ENCODE assay signal across 8 cellular contexts in genomic region chr2:200509608-200510433, GRCh38. TPM values are rescaled to one million over a fixed set of nuclear protein-coding genes. Genes with fewer than 3 reads are reported as not detected.
DNase-seq lines count a peak whose midpoint lies in the region; ATAC-seq and TF ChIP-seq lines count a peak whose summit lies in the region.

TSS of gene KCTD18 (minus strand) at chr2:200510068. CDS start at chr2:200507016, 3,052 bp downstream.

- no peaks in the 10 kb centered on the region for H3K27me3 ChIP-seq in esophagus (ENCODE audit: control insufficient read depth in 1 of 2, insufficient read depth in 2 of 2, low read length in 2 of 2)
- H3K27me3 ChIP-seq in mucosa of stomach (ENCODE audit: control insufficient read depth, insufficient read depth, low read length): peaks cover 20% of the 10 kb centered on the region

- no peaks in the 10 kb centered on the region for H3K36me3 Mint-ChIP-seq in IgD-negative memory B cell
- peaks cover 21% of the 10 kb centered on the region for H3K36me3 Mint-ChIP-seq in activated T-cell treated with anti-CD3 and anti-CD28 coated beads, Interleukin-2, amount 50 U/mL, for 24 hours (ENCODE audit: low read depth)

- H3K4me1 Mint-ChIP-seq in IgD-negative memory B cell: peaks cover 10 to 25% (median 24%) of the 10 kb centered on the region in 3 donors
- peaks cover 29% of the 10 kb centered on the region for H3K4me1 Mint-ChIP-seq in activated T-cell treated with anti-CD3 and anti-CD28 coated beads, Interleukin-2, amount 50 U/mL, for 24 hours (ENCODE audit: low read depth)

- H3K27ac ChIP-seq in esophagus (ENCODE audit: low read depth in 2 of 2, low read length in 1 of 2): peak within 1 kb of the TSS; percentile 76 to 79

- H3K9me3 Mint-ChIP-seq in IgD-negative memory B cell: no peaks in the 10 kb centered on the region
- H3K9me3 Mint-ChIP-seq in activated T-cell treated with anti-CD3 and anti-CD28 coated beads, Interleukin-2, amount 50 U/mL, for 24 hours: no peaks in the 10 kb centered on the region

- peak; percentile 93 for DNase-seq in DMS53 (lab: John Stamatoyannopoulos, UW)
- peak; percentile 94 for DNase-seq in activated T-cell treated with anti-CD3 and anti-CD28 coated beads, Interleukin-2, amount 50 U/mL, for 24 hours
- DNase-seq in stimulated activated CD8-positive, alpha-beta memory T cell treated with anti-CD3 and anti-CD28 coated beads, Interleukin-7, amount 100 ng/mL, for 1 hour (ENCODE audit: low read depth in 2 of 2): peak; percentile 80 to 82

- WGBS in esophagus, 2 donors: 1% methylated on average over 59 to 78 of the region's 78 CpGs

- H3K4me3 ChIP-seq in esophagus (ENCODE audit: low read depth in 1 of 2, low read length in 2 of 2): peak within 1 kb of the TSS; percentile 79 to 88
- peak within 1 kb of the TSS; percentile 87 for H3K4me3 ChIP-seq in mucosa of stomach (ENCODE audit: low read length)

- H3K27ac Mint-ChIP-seq in IgD-negative memory B cell: peak within 1 kb of the TSS; percentile 78 to 92 (median 88)
- H3K27ac Mint-ChIP-seq in activated T-cell treated with anti-CD3 and anti-CD28 coated beads, Interleukin-2, amount 50 U/mL, for 24 hours: peak within 1 kb of the TSS; percentile 92

- H3K9me3 ChIP-seq in esophagus (ENCODE audit: control insufficient read depth in 2 of 2, insufficient read depth in 1 of 2, low read depth in 1 of 2, low read length in 1 of 2) (no peaks in the 10 kb centered on the region), mucosa of stomach (ENCODE audit: control insufficient read depth, low read length) (no peaks in the 10 kb centered on the region)

- H3K36me3 ChIP-seq in esophagus (ENCODE audit: control insufficient read depth in 2 of 2, insufficient read depth in 2 of 2, low read length in 1 of 2) (no peaks in the 10 kb centered on the region), mucosa of stomach (ENCODE audit: control insufficient read depth, insufficient read depth, low read length) (no peaks in the 10 kb centered on the region)

- H3K4me3 Mint-ChIP-seq in IgD-negative memory B cell: peak within 1 kb of the TSS; percentile 88 to 96 (median 92)
- H3K4me3 Mint-ChIP-seq in activated T-cell treated with anti-CD3 and anti-CD28 coated beads, Interleukin-2, amount 50 U/mL, for 24 hours: peak within 1 kb of the TSS; percentile 90

- H3K4me1 ChIP-seq in esophagus (ENCODE audit: control insufficient read depth in 2 of 2, insufficient read depth in 2 of 2, low read length in 1 of 2): peaks cover 0 to 2% of the 10 kb centered on the region in 2 donors
- H3K4me1 ChIP-seq in mucosa of stomach (ENCODE audit: control insufficient read depth, insufficient read depth, low read length): peaks cover 8% of the 10 kb centered on the region

- peak; percentile 98 for ATAC-seq in GM21529 (IDR thresholded peaks at IDR 0.05; ENCODE audit: unreplicated experiment)

- peak within 1 kb of the TSS; percentile 86 for H3K9ac ChIP-seq in mucosa of stomach (ENCODE audit: low read length)

- no peaks in the 10 kb centered on the region for H3K27me3 Mint-ChIP-seq in IgD-negative memory B cell
- H3K27me3 Mint-ChIP-seq in activated T-cell treated with anti-CD3 and anti-CD28 coated beads, Interleukin-2, amount 50 U/mL, for 24 hours: no peaks in the 10 kb centered on the region

TF ChIP-seq in PFSK-1, 5 proteins besides CTCF, POLR2A, EP300 and RAD21:
- TF ChIP-seq REST (IDR thresholded peaks at IDR 0.05; ENCODE audit: insufficient read depth in 1 of 2, low read depth in 2 of 2, low read length in 2 of 2) (0 out of 4 replicates have a peak, but pooled peaks of 1 of the 2 experiments have one; percentile 21), TAF1 (IDR thresholded peaks at IDR 0.05; ENCODE audit: borderline replicate concordance, insufficient read depth, low read length) (peak; percentile 50; the same call in 1 of the 2 replicates), POLR2AphosphoS5 (IDR thresholded peaks at IDR 0.05; ENCODE audit: low read depth, low read length) (peak; percentile 68), SIN3A (IDR thresholded peaks at IDR 0.05; ENCODE audit: borderline replicate concordance, insufficient read depth, low read length) (peak; percentile 49; the same call in 1 of the 2 replicates), FOXP2 (optimal IDR thresholded peaks at IDR 0.05; ENCODE audit: borderline replicate concordance, extremely low read depth, extremely low read length, insufficient read depth) (peak; percentile 60)

RNA-seq across cellular contexts. Expression of gene KCTD18, which starts in this region (rescaled TPM):
- polyA plus RNA-seq in IgD-negative memory B cell: 22.2 TPM
- 2.2 TPM for polyA plus RNA-seq in PFSK-1 (2012; ENCODE audit: insufficient read length, low read depth)
- polyA plus RNA-seq in esophagus: 1 to 10 TPM; 4.9 to 9.1 TPM

Comparison
In these comparisons a context has a peak if more than half of its experiments do, and no peak if none do; other contexts are left out.
1. Peak in every context shown above with its lines: DNase-seq, ATAC-seq, H3K4me3 ChIP-seq and H3K27ac ChIP-seq.